8 cellular contexts compared by ENCODE assay signal in genomic region chr10:123995461-123996131, GRCh38.
DNase-seq lines count a peak whose midpoint lies in the region; ATAC-seq and TF ChIP-seq lines count a peak whose summit lies in the region.

No MANE protein-coding gene starts in this region.

- DNase-seq in activated CD8-positive, alpha-beta memory T cell treated with anti-CD3 and anti-CD28 coated beads for 24 hours, result peak; percentile 61
- DNase-seq in activated CD8-positive, alpha-beta memory T cell treated with anti-CD3 and anti-CD28 coated beads, Interleukin-2, amount 50 U/mL, for 4 hours, result no peak
- DNase-seq in foreskin keratinocyte, result peak; percentile 83 to 86
- peak; percentile 75 for DNase-seq in neural progenitor cell (ENCODE audit: low spot score)
- no peak for DNase-seq in NCI-H1694 (lab: John Stamatoyannopoulos, UW)

- no peak overlapping the region for H3K27ac Mint-ChIP-seq in neural progenitor cell

- no peaks in the 10 kb centered on the region for H3K79me2 ChIP-seq in neural progenitor cell (ENCODE audit: low read depth)

- peak overlapping the region; percentile 79 for H3K4me2 ChIP-seq in neural progenitor cell

- H3K36me3 Mint-ChIP-seq in neural progenitor cell, result no peaks in the 10 kb centered on the region

- peaks cover 3% of the 10 kb centered on the region for H3K9me3 Mint-ChIP-seq in neural progenitor cell

- H3K4me3 ChIP-seq in HUES6 (ENCODE audit: low read depth, low read length) (peak overlapping the region; percentile 57), WI38 (ENCODE audit: low read depth, low read length) (peak overlapping the region; percentile 52), neural progenitor cell (peak overlapping the region; percentile 46)

- peak; percentile 25 for TF ChIP-seq CTCF in WI38 (IDR thresholded peaks at IDR 0.05; ENCODE audit: low read depth, low read length)
- TF ChIP-seq CTCF in foreskin keratinocyte (conservative IDR thresholded peaks at IDR 0.05), result peak; percentile 75
- peak; percentile 52 for TF ChIP-seq CTCF in neural progenitor cell (IDR thresholded peaks at IDR 0.05)

- H2AFZ ChIP-seq in neural progenitor cell (replicated peaks), result peak overlapping the region; percentile 90

- peaks cover 5% of the 10 kb centered on the region for H4K20me1 ChIP-seq in neural progenitor cell (ENCODE audit: low read depth)

- peak overlapping the region; percentile 27 for H3K9ac ChIP-seq in HUES6 (ENCODE audit: low read length)
- H3K9ac ChIP-seq in neural progenitor cell, result no peak overlapping the region

- H3K9me3 ChIP-seq in HUES6 (ENCODE audit: control insufficient read depth, insufficient read depth, low read depth, low read length), result no peaks in the 10 kb centered on the region
- no peaks in the 10 kb centered on the region for H3K9me3 ChIP-seq in neural progenitor cell (ENCODE audit: low read depth)

- H3K27ac ChIP-seq in HUES6 (ENCODE audit: low read depth, low read length) (no peak overlapping the region), foreskin keratinocyte (peak overlapping the region; percentile 87), neural progenitor cell (no peak overlapping the region)

- H3K4me1 ChIP-seq in HUES6 (ENCODE audit: control insufficient read depth, insufficient read depth, low read length) (peaks cover 13% of the 10 kb centered on the region), foreskin keratinocyte (peaks cover 12% of the 10 kb centered on the region), neural progenitor cell (peaks cover 5% of the 10 kb centered on the region)

- ATAC-seq in foreskin keratinocyte (peak; percentile 47), HG03139 (IDR thresholded peaks at IDR 0.05; ENCODE audit: unreplicated experiment) (no peak)

- peaks cover 20% of the 10 kb centered on the region for H3K4me1 Mint-ChIP-seq in neural progenitor cell

- H3F3A ChIP-seq in neural progenitor cell (ENCODE audit: low read depth), result no peaks in the 10 kb centered on the region

- peak overlapping the region; percentile 79 for H3K4me3 Mint-ChIP-seq in neural progenitor cell

- H3K27me3 ChIP-seq in HUES6 (ENCODE audit: control insufficient read depth, insufficient read depth, low read length) (peaks cover 36% of the 10 kb centered on the region), foreskin keratinocyte (peaks cover 22% of the 10 kb centered on the region), neural progenitor cell (peaks cover 28% of the 10 kb centered on the region)

- no peaks in the 10 kb centered on the region for H3K36me3 ChIP-seq in HUES6 (ENCODE audit: control insufficient read depth, insufficient read depth, low read length)
- H3K36me3 ChIP-seq in neural progenitor cell, result no peaks in the 10 kb centered on the region

- peaks cover 21% of the 10 kb centered on the region for H3K27me3 Mint-ChIP-seq in neural progenitor cell (ENCODE audit: insufficient read depth, low read depth)

Comparison
In these comparisons a context has a peak if more than half of its experiments do, and no peak if none do; other contexts are left out.
1. DNase-seq: peak in activated CD8-positive, alpha-beta memory T cell treated with anti-CD3 and anti-CD28 coated beads for 24 hours (single experiment), foreskin keratinocyte (2 of 2) and neural progenitor cell (single experiment); none in activated CD8-positive, alpha-beta memory T cell treated with anti-CD3 and anti-CD28 coated beads, Interleukin-2, amount 50 U/mL, for 4 hours (single experiment) and NCI-H1694 (single experiment).
2. CTCF ChIP-seq: peak in every context shown above with its lines; median percentile 75 in foreskin keratinocyte; 52 in neural progenitor cell; 25 in WI38.
3. Peak in every context shown above with its lines, with median percentiles within 50 percentile points of each other: H3K4me3 ChIP-seq.